ENCODE assay signal across 11 cellular contexts in the genomic region with DNA sequence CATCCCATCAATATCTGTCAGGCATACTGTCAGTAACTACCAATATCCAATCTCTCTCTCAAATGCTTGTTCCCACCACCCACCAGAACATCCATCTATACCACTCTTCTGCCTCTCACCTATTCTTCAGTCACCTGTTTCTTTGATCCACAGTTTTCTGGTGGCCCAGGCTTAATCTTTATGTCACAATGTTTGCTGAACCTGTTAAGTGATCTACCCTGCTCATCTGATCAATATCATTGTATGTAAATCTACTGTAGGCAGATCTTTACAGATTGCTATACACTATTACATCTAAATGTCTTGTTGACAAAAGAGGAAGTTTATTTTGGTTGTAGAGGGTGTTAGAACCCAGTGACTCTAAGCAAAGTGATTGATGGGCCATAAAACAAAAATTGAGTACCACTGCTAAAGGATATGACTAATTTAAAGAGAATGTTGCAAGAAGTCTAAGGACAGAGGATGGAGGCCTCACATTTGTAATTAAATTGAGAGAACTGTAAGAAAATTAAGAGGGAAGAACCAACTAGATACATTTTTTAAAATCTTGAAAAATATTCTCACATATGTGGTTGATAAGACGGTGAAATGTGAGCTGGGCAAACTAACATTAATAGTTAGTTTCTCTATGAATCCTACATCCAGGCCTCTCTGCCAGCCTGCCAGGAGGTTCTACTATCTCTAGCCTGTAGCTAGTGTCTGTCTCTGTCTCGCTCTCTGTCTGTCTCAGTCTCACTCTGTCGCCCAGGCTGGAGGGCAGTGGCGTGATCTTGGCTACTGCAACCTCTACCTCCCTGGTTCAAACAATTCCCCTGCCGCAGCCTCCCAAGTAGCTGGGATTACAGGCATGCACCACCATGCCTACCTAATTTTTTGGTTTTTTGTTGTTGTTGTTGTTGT. TPM values are rescaled to one million over a fixed set of nuclear protein-coding genes. Genes with fewer than 3 reads are reported as not detected.
DNase-seq lines count a peak whose midpoint lies in the region; ATAC-seq and TF ChIP-seq lines count a peak whose summit lies in the region.
"Had no signal": no experiment of that assay in that cellular context is flagged by ENCODE, and none has a peak within 500 bp of the region (broad histone marks: within the 10 kb centered on the region; RNA-seq: fewer than 3 reads in every experiment).

No MANE protein-coding gene starts in this region.

- TF ChIP-seq EP300 in suprapubic skin (IDR thresholded peaks at IDR 0.05): no peak

- POLR2A ChIA-PET in IMR-90 (lab: Charles Lee; ENCODE audit: unreplicated experiment): no interaction called here

- no peak overlapping the region for H3K9ac ChIP-seq in IMR-90 (ENCODE audit: low read depth, low read length)

- no peaks in the 10 kb centered on the region for H3K27me3 ChIP-seq in CD4-positive, CD25-positive, alpha-beta regulatory T cell (ENCODE audit: control insufficient read depth, insufficient read depth, low read length)
- H3K27me3 ChIP-seq in IMR-90 (ENCODE audit: control insufficient read depth, insufficient read depth, low read length) (no peaks in the 10 kb centered on the region), suprapubic skin (no peaks in the 10 kb centered on the region), right lobe of liver (no peaks in the 10 kb centered on the region)

- no peak overlapping the region for H3K4me3 ChIP-seq in CD4-positive, CD25-positive, alpha-beta regulatory T cell (ENCODE audit: low read depth, low read length)
- H3K4me3 ChIP-seq in IMR-90 (ENCODE audit: insufficient read depth, low read depth, low read length): no peak overlapping the region
- no peak overlapping the region for H3K4me3 ChIP-seq in suprapubic skin
- no peak overlapping the region for H3K4me3 ChIP-seq in right lobe of liver

- no peaks in the 10 kb centered on the region for H3K27me3 Mint-ChIP-seq in CD4-positive, CD25-positive, alpha-beta regulatory T cell
- H3K27me3 Mint-ChIP-seq in T-helper 1 cell treated with Interleukin-12 subunit alpha and Interleukin-12 subunit beta and Interleukin-4 antibody, amounts not matched to agents 30 μg/mL and 1 μg/mL, for 36 hours (ENCODE audit: low read depth): no peaks in the 10 kb centered on the region
- H3K27me3 Mint-ChIP-seq in memory B cell: no peaks in the 10 kb centered on the region

- peaks cover 12% of the 10 kb centered on the region for H3K4me1 ChIP-seq in CD4-positive, CD25-positive, alpha-beta regulatory T cell (ENCODE audit: control insufficient read depth, insufficient read depth, low read length, poor library complexity, severe bottlenecking)
- H3K4me1 ChIP-seq in IMR-90 (ENCODE audit: control insufficient read depth, insufficient read depth, low read length) (peaks cover 7% of the 10 kb centered on the region), suprapubic skin (peaks cover 31% of the 10 kb centered on the region), right lobe of liver (peaks cover 0 to 48% (median 18%) of the 10 kb centered on the region in 4 donors)

- CTCF ChIA-PET in IMR-90 (lab: Yijun Ruan, JAX): interaction anchor here (0.6 kb wide), 1 partner anchor 645 kb away, joined by 4 read pairs; no protein-coding TSS in a partner anchor

- dilution Hi-C loops in IMR-90 (cut with HindIII; ENCODE audit: low sequenced_read_pairs, unreplicated experiment): no loop called here

- peak overlapping the region in 2 of 4 donors; percentile 0 to 27 for H3K4me3 Mint-ChIP-seq in CD4-positive, CD25-positive, alpha-beta regulatory T cell
- H3K4me3 Mint-ChIP-seq in T-helper 1 cell treated with Interleukin-12 subunit alpha and Interleukin-12 subunit beta and Interleukin-4 antibody, amounts not matched to agents 30 μg/mL and 1 μg/mL, for 36 hours: no peak overlapping the region
- no peak overlapping the region for H3K4me3 Mint-ChIP-seq in memory B cell

- peaks cover 4% of the 10 kb centered on the region for H3K36me3 Mint-ChIP-seq in CD4-positive, CD25-positive, alpha-beta regulatory T cell
- peaks cover 6% of the 10 kb centered on the region for H3K36me3 Mint-ChIP-seq in T-helper 1 cell treated with Interleukin-12 subunit alpha and Interleukin-12 subunit beta and Interleukin-4 antibody, amounts not matched to agents 30 μg/mL and 1 μg/mL, for 36 hours (ENCODE audit: low read depth)
- H3K36me3 Mint-ChIP-seq in memory B cell: peaks cover 6% of the 10 kb centered on the region

- peak overlapping the region in 2 of 3 donors; percentile 24 to 27 for H3K27ac Mint-ChIP-seq in CD4-positive, CD25-positive, alpha-beta regulatory T cell
- peak overlapping the region; percentile 50 for H3K27ac Mint-ChIP-seq in T-helper 1 cell treated with Interleukin-12 subunit alpha and Interleukin-12 subunit beta and Interleukin-4 antibody, amounts not matched to agents 30 μg/mL and 1 μg/mL, for 36 hours
- peak overlapping the region; percentile 29 for H3K27ac Mint-ChIP-seq in memory B cell

- H4K91ac ChIP-seq in IMR-90 (ENCODE audit: insufficient read depth, low read depth, low read length): peak overlapping the region; percentile 24

- peak overlapping the region; percentile 11 for H3K27ac ChIP-seq in CD4-positive, CD25-positive, alpha-beta regulatory T cell (ENCODE audit: insufficient read depth, low read length, poor library complexity, severe bottlenecking)
- peak overlapping the region; percentile 74 for H3K27ac ChIP-seq in IMR-90 (ENCODE audit: insufficient read depth, low read length)
- H3K27ac ChIP-seq in suprapubic skin: no peak overlapping the region
- no peak overlapping the region for H3K27ac ChIP-seq in right lobe of liver

- ATAC-seq in CD4-positive, CD25-positive, alpha-beta regulatory T cell (ENCODE audit: low read depth in 2 of 2): peak; percentile 53 to 74
- peak; percentile 31; the same call in 1 of the 2 replicates for ATAC-seq in IMR-90 (ENCODE audit: low read depth)
- ATAC-seq in memory B cell (ENCODE audit: low read depth): no peak
- no peak for ATAC-seq in right lobe of liver
- ATAC-seq: HepG2 had no signal

- no peaks in the 10 kb centered on the region for H3K9me3 ChIP-seq in CD4-positive, CD25-positive, alpha-beta regulatory T cell (ENCODE audit: control insufficient read depth in 2 of 2, low read length in 2 of 2)
- no peaks in the 10 kb centered on the region for H3K9me3 ChIP-seq in IMR-90 (ENCODE audit: control insufficient read depth, insufficient read depth, low read length)
- no peaks in the 10 kb centered on the region for H3K9me3 ChIP-seq in suprapubic skin
- H3K9me3 ChIP-seq in right lobe of liver: no peaks in the 10 kb centered on the region

- H3K4ac ChIP-seq in IMR-90 (ENCODE audit: low read depth, low read length): peak overlapping the region; percentile 22; the same call in 1 of the 2 replicates

- H2AK5ac ChIP-seq in IMR-90 (ENCODE audit: low read depth, low read length): peak overlapping the region; percentile 77; the same call in 1 of the 2 replicates

- no peak overlapping the region for H3K56ac ChIP-seq in IMR-90 (ENCODE audit: extremely low read depth, insufficient read depth, low read length)

- H2BK5ac ChIP-seq in IMR-90 (ENCODE audit: low read depth, low read length, poor library complexity, severe bottlenecking): peak overlapping the region; percentile 46

- TF ChIP-seq RAD21 in IMR-90 (IDR thresholded peaks at IDR 0.05; ENCODE audit: low read length): no peak

- H4K5ac ChIP-seq in IMR-90 (ENCODE audit: low read depth, low read length): no peak overlapping the region

- H2BK120ac ChIP-seq in IMR-90 (ENCODE audit: low read depth, low read length): peak overlapping the region; percentile 59; the same call in 1 of the 2 replicates

- H3K4me2 ChIP-seq in IMR-90 (ENCODE audit: low read depth, low read length): no peak overlapping the region; the same call in 1 of the 2 replicates

- H2AK9ac ChIP-seq in IMR-90 (replicated peaks; ENCODE audit: low read depth, low read length, poor library complexity): no peak overlapping the region

- H3K36me3 ChIP-seq in CD4-positive, CD25-positive, alpha-beta regulatory T cell (ENCODE audit: control insufficient read depth, insufficient read depth, low read length): peaks cover 2% of the 10 kb centered on the region
- H3K36me3 ChIP-seq in IMR-90 (ENCODE audit: control insufficient read depth, insufficient read depth, low read length) (no peaks in the 10 kb centered on the region), suprapubic skin (no peaks in the 10 kb centered on the region), right lobe of liver (no peaks in the 10 kb centered on the region)

- H2BK15ac ChIP-seq in IMR-90 (ENCODE audit: low read depth, low read length): no peak overlapping the region

- no CpG with 5 or more reads among the region's 5 CpGs for WGBS in IMR-90 (ENCODE audit: extremely low coverage in 2 of 2, insufficient read length in 1 of 2), 2 experiments
- WGBS in suprapubic skin: 96% methylated on average over 5 of the region's 5 CpGs
- WGBS in right lobe of liver (ENCODE audit: insufficient coverage, low coverage, low lambda C conversion rate, missing lambda C conversion rate): 95% methylated on average over 2 of the region's 5 CpGs

- H4K20me1 ChIP-seq in IMR-90 (ENCODE audit: insufficient read depth, low read length): peaks cover 54% of the 10 kb centered on the region

- BruUV-seq in IMR-90 (replicated peaks; lab: Mats Ljungman, UMichigan): no TSS peak

- H3K9me3 Mint-ChIP-seq in CD4-positive, CD25-positive, alpha-beta regulatory T cell: no peaks in the 10 kb centered on the region
- H3K9me3 Mint-ChIP-seq in T-helper 1 cell treated with Interleukin-12 subunit alpha and Interleukin-12 subunit beta and Interleukin-4 antibody, amounts not matched to agents 30 μg/mL and 1 μg/mL, for 36 hours: no peaks in the 10 kb centered on the region
- H3K9me3 Mint-ChIP-seq in memory B cell: peaks cover 1% of the 10 kb centered on the region

- peaks cover 31 to 82% of the 10 kb centered on the region in 2 experiments for H3K79me1 ChIP-seq in IMR-90 (ENCODE audit: low read depth in 1 of 2, low read length in 2 of 2)

- H4K8ac ChIP-seq in IMR-90 (ENCODE audit: low read depth in 2 of 2, low read length in 2 of 2): no peak overlapping the region

- H3K4me1 Mint-ChIP-seq in CD4-positive, CD25-positive, alpha-beta regulatory T cell: peaks cover 27 to 51% (median 36%) of the 10 kb centered on the region in 4 donors
- peaks cover 34% of the 10 kb centered on the region for H3K4me1 Mint-ChIP-seq in T-helper 1 cell treated with Interleukin-12 subunit alpha and Interleukin-12 subunit beta and Interleukin-4 antibody, amounts not matched to agents 30 μg/mL and 1 μg/mL, for 36 hours (ENCODE audit: low read depth)
- H3K4me1 Mint-ChIP-seq in memory B cell: peaks cover 21% of the 10 kb centered on the region

- H3K23ac ChIP-seq in IMR-90 (ENCODE audit: low read depth, low read length): 0 out of 2 replicates have a peak overlapping the region, but pooled peaks have one; percentile 8

- TF ChIP-seq CTCF in IMR-90 (conservative IDR thresholded peaks at IDR 0.05; ENCODE audit: low read depth, low read length): no peak
- no peak for TF ChIP-seq CTCF in suprapubic skin (IDR thresholded peaks at IDR 0.05)
- TF ChIP-seq CTCF in right lobe of liver (IDR thresholded peaks at IDR 0.05): no peak

- H3K9me1 ChIP-seq in IMR-90 (ENCODE audit: insufficient read depth, low read length): peaks cover 21% of the 10 kb centered on the region

- H3K18ac ChIP-seq in IMR-90 (ENCODE audit: low read depth, low read length): no peak overlapping the region

- no peak overlapping the region for H3K14ac ChIP-seq in IMR-90 (replicated peaks; ENCODE audit: low read depth, low read length)

- peak overlapping the region; percentile 31; the same call in 1 of the 2 replicates for H2BK20ac ChIP-seq in IMR-90 (ENCODE audit: low read depth, low read length)

- no peak overlapping the region for H2AFZ ChIP-seq in IMR-90 (replicated peaks; ENCODE audit: low read length, poor library complexity)

- no peak for TF ChIP-seq POLR2A in IMR-90 (IDR thresholded peaks at IDR 0.05; ENCODE audit: low read depth, low read length)
- TF ChIP-seq POLR2A in suprapubic skin (IDR thresholded peaks at IDR 0.05): no peak
- TF ChIP-seq POLR2A in right lobe of liver (IDR thresholded peaks at IDR 0.05): no peak

- in situ Hi-C loops in IMR-90 (cut with MboI; ENCODE audit: low sequenced_read_pairs): no loop called here

- peak in 2 of 3 donors; percentile 9 to 66 for DNase-seq in CD4-positive, CD25-positive, alpha-beta regulatory T cell
- DNase-seq in IMR-90 (peak; percentile 27), memory B cell (ENCODE audit: low spot score in 2 of 2) (no peak), suprapubic skin (ENCODE audit: low spot score in 2 of 2) (no peak), NCI-H2107 (lab: John Stamatoyannopoulos, UW) (no peak), right lobe of liver (no peak), COR-L47 (lab: John Stamatoyannopoulos, UW) (no peak)
- DNase-seq: DMS79 treated with DMSO at 0.1 percent for 48 hours; stimulated activated CD4-positive, alpha-beta T cell treated with anti-CD3 and anti-CD28 coated beads, Interleukin-15, amount 100 ng/mL, for 24 hours had no signal

- intact Hi-C loops in IMR-90 (cut with micrococcal nuclease): no loop called here
- intact Hi-C loops in right lobe of liver (cut with DNase I): no loop called here

RNA-seq across cellular contexts. Expression of gene EGLN1, which starts 34.1 kb away (rescaled TPM):
- total RNA-seq in CD4-positive, CD25-positive, alpha-beta regulatory T cell: 18.4 TPM
- 10 to 100 TPM; 20.7 to 31.6 (median 24.2) TPM for polyA plus RNA-seq in CD4-positive, CD25-positive, alpha-beta regulatory T cell
- total RNA-seq in IMR-90 (2012; rRNA removed) (26.9 and 66.4 TPM in 2 replicates), suprapubic skin (10 to 100 TPM; 33.8 to 44.5 (median 39.4) TPM), right lobe of liver (10 to 100 TPM; 19.3 to 66.5 (median 38.9) TPM)
- 18.1 and 25.7 TPM in 2 replicates for polyA plus RNA-seq in IMR-90 (2012; rRNA removed)
- 5.9 and 11.1 TPM in 2 replicates for polyA plus RNA-seq in IMR-90 (2012; cell fraction: cytosol; rRNA removed)
- polyA plus RNA-seq in IMR-90 (2012; cell fraction: nucleus; rRNA removed; ENCODE audit: low replicate concordance): 7.3 and 10.0 TPM in 2 replicates

RNA-seq across cellular contexts. Expression of gene SPRTN, which starts 49.9 kb away (rescaled TPM):
- 31.3 TPM for total RNA-seq in CD4-positive, CD25-positive, alpha-beta regulatory T cell
- polyA plus RNA-seq in CD4-positive, CD25-positive, alpha-beta regulatory T cell: 10 to 100 TPM; 18.5 to 27.3 (median 23.1) TPM
- total RNA-seq in IMR-90 (2012; rRNA removed): 16.4 and 17.4 TPM in 2 replicates
- polyA plus RNA-seq in IMR-90 (2012; rRNA removed): 6.5 and 7.5 TPM in 2 replicates
- 5.7 and 6.5 TPM in 2 replicates for polyA plus RNA-seq in IMR-90 (2012; cell fraction: cytosol; rRNA removed)
- polyA plus RNA-seq in IMR-90 (2012; cell fraction: nucleus; rRNA removed; ENCODE audit: low replicate concordance): 5.5 and 10.2 TPM in 2 replicates
- total RNA-seq in suprapubic skin: 10 to 100 TPM; 18.6 to 28.4 (median 22.8) TPM
- total RNA-seq in right lobe of liver: 1 to 10 TPM; 3.3 to 6.4 (median 4.8) TPM

RNA-seq across cellular contexts. Expression of gene EXOC8, which starts 50.4 kb away (rescaled TPM):
- total RNA-seq in CD4-positive, CD25-positive, alpha-beta regulatory T cell: 46.1 TPM
- 1 to 10 TPM; 3.9 to 5.4 (median 4.1) TPM for polyA plus RNA-seq in CD4-positive, CD25-positive, alpha-beta regulatory T cell
- total RNA-seq in IMR-90 (2012; rRNA removed) (11.5 and 15.3 TPM in 2 replicates), suprapubic skin (10 to 100 TPM; 16.3 to 32.6 (median 19.8) TPM), right lobe of liver (1 to 10 TPM; 5.7 to 7.8 (median 6.8) TPM)
- polyA plus RNA-seq in IMR-90 (2012; rRNA removed): 2.6 and 2.7 TPM in 2 replicates
- polyA plus RNA-seq in IMR-90 (2012; cell fraction: cytosol; rRNA removed): 1.5 and 1.8 TPM in 2 replicates
- 2.1 and 3.3 TPM in 2 replicates for polyA plus RNA-seq in IMR-90 (2012; cell fraction: nucleus; rRNA removed; ENCODE audit: low replicate concordance)

Comparison
In these comparisons a context has a peak if more than half of its experiments do, and no peak if none do; other contexts are left out.
1. ATAC-seq: peak in CD4-positive, CD25-positive, alpha-beta regulatory T cell (2 of 2) and IMR-90 (single experiment); none in memory B cell (single experiment) and right lobe of liver (0 of 4).
2. DNase-seq: peak in CD4-positive, CD25-positive, alpha-beta regulatory T cell (2 of 3) and IMR-90 (single experiment); none in memory B cell (0 of 2), suprapubic skin (0 of 2), NCI-H2107 (single experiment), right lobe of liver (0 of 3) and COR-L47 (single experiment).
3. H3K27ac ChIP-seq: peak in CD4-positive, CD25-positive, alpha-beta regulatory T cell (single experiment) and IMR-90 (single experiment); none in suprapubic skin (single experiment) and right lobe of liver (0 of 3).
4. Peak in every context shown above with its lines, with median percentiles within 50 percentile points of each other: H3K27ac Mint-ChIP-seq.